Comparison of ENCODE assay signal across 32 cellular contexts in genomic region chr7:148397056-148397455, GRCh38.
"Had no signal": no experiment of that assay in that cellular context is flagged by ENCODE, and none has a peak within 500 bp of the region (broad histone marks: within the 10 kb centered on the region; RNA-seq: fewer than 3 reads in every experiment).

No MANE protein-coding gene starts in this region.

- H3K27ac Mint-ChIP-seq: activated CD4-positive, alpha-beta T cell treated with anti-CD3 and anti-CD28 coated beads, Interleukin-2, amount 10 ng/mL, durations not matched to agents 24 days and 14 days; activated CD8-positive, alpha-beta T cell treated with anti-CD3 and anti-CD28 coated beads for 36 hours; activated naive CD4-positive, alpha-beta T cell treated with anti-CD3 and anti-CD28 coated beads, Interleukin-2, amount 50 U/mL, for 24 hours; activated naive CD8-positive, alpha-beta T cell treated with anti-CD3 and anti-CD28 coated beads, Interleukin-2, amount 10 ng/mL, durations not matched to agents 7 days and 5 days; activated T-cell treated with anti-CD3 and anti-CD28 coated beads, Interleukin-2, amount 50 U/mL, for 72 hours; activated T-helper 17 cell treated with anti-CD3 and anti-CD28 coated beads, Interleukin-2, amount 50 U/mL, for 72 hours had no signal

- H3K4me3 Mint-ChIP-seq: activated CD4-positive, alpha-beta T cell treated with anti-CD3 and anti-CD28 coated beads, Interleukin-2, amount 10 ng/mL, durations not matched to agents 24 days and 14 days; activated CD8-positive, alpha-beta T cell treated with anti-CD3 and anti-CD28 coated beads for 36 hours; activated naive CD4-positive, alpha-beta T cell treated with anti-CD3 and anti-CD28 coated beads, Interleukin-2, amount 50 U/mL, for 24 hours; activated naive CD8-positive, alpha-beta T cell treated with anti-CD3 and anti-CD28 coated beads, Interleukin-2, amount 10 ng/mL, durations not matched to agents 7 days and 5 days; activated T-cell treated with anti-CD3 and anti-CD28 coated beads, Interleukin-2, amount 50 U/mL, for 72 hours; activated T-helper 17 cell treated with anti-CD3 and anti-CD28 coated beads, Interleukin-2, amount 50 U/mL, for 72 hours had no signal

- H3K4me3 ChIP-seq: ascending aorta, Peyer's patch, SJSA1 had no signal

- ATAC-seq: activated CD8-positive, alpha-beta T cell treated with anti-CD3 and anti-CD28 coated beads for 36 hours; activated T-cell treated with anti-CD3 and anti-CD28 coated beads, Interleukin-2, amount 50 U/mL, for 72 hours; activated T-helper 17 cell treated with anti-CD3 and anti-CD28 coated beads, Interleukin-2, amount 50 U/mL, for 72 hours; PC-3 had no signal

- H3K4me1 Mint-ChIP-seq: activated CD4-positive, alpha-beta T cell treated with anti-CD3 and anti-CD28 coated beads, Interleukin-2, amount 10 ng/mL, durations not matched to agents 24 days and 14 days; activated naive CD4-positive, alpha-beta T cell treated with anti-CD3 and anti-CD28 coated beads, Interleukin-2, amount 50 U/mL, for 24 hours; activated T-helper 17 cell treated with anti-CD3 and anti-CD28 coated beads, Interleukin-2, amount 50 U/mL, for 72 hours had no signal

- H3K36me3 ChIP-seq: ascending aorta, Peyer's patch, SJSA1, WERI-Rb-1 had no signal

- H3K27ac ChIP-seq: ascending aorta, Peyer's patch, SJSA1, WERI-Rb-1 had no signal

- H3K4me1 ChIP-seq: ascending aorta, Peyer's patch, SJSA1 had no signal

- H3K36me3 Mint-ChIP-seq: activated naive CD4-positive, alpha-beta T cell treated with anti-CD3 and anti-CD28 coated beads, Interleukin-2, amount 50 U/mL, for 24 hours; activated naive CD8-positive, alpha-beta T cell treated with anti-CD3 and anti-CD28 coated beads, Interleukin-2, amount 10 ng/mL, durations not matched to agents 7 days and 5 days had no signal

- H3K9me3 Mint-ChIP-seq: activated CD4-positive, alpha-beta T cell treated with anti-CD3 and anti-CD28 coated beads, Interleukin-2, amount 10 ng/mL, durations not matched to agents 24 days and 14 days; activated CD8-positive, alpha-beta T cell treated with anti-CD3 and anti-CD28 coated beads for 36 hours; activated naive CD4-positive, alpha-beta T cell treated with anti-CD3 and anti-CD28 coated beads, Interleukin-2, amount 50 U/mL, for 24 hours; activated naive CD8-positive, alpha-beta T cell treated with anti-CD3 and anti-CD28 coated beads, Interleukin-2, amount 10 ng/mL, durations not matched to agents 7 days and 5 days; activated T-cell treated with anti-CD3 and anti-CD28 coated beads, Interleukin-2, amount 50 U/mL, for 72 hours; activated T-helper 17 cell treated with anti-CD3 and anti-CD28 coated beads, Interleukin-2, amount 50 U/mL, for 72 hours had no signal

- H3K27me3 ChIP-seq: ascending aorta, Peyer's patch had no signal

- H3K9me3 ChIP-seq: ascending aorta, Peyer's patch, SJSA1 had no signal

- DNase-seq: activated CD4-positive, alpha-beta T cell treated with anti-CD3 and anti-CD28 coated beads, Interleukin-2, amount 10 ng/mL, durations not matched to agents 24 days and 14 days; activated CD4-positive, alpha-beta T cell treated with anti-CD3 and anti-CD28 coated beads, Interleukin-2, amount 50 U/mL, for 4 hours; activated CD8-positive, alpha-beta T cell treated with anti-CD3 and anti-CD28 coated beads for 36 hours; activated gamma-delta T cell; activated naive CD4-positive, alpha-beta T cell treated with Interleukin-2 at 50 U/mL for 16 hours; activated naive CD8-positive, alpha-beta T cell treated with anti-CD3 and anti-CD28 coated beads, Interleukin-2, amount 10 ng/mL, durations not matched to agents 7 days and 5 days; activated T-cell treated with anti-CD3 and anti-CD28 coated beads, Interleukin-2, amount 50 U/mL, for 1 hour; activated T-cell treated with anti-CD3 and anti-CD28 coated beads, Interleukin-2, amount 50 U/mL, for 72 hours; amygdala; caudate nucleus; cerebellar nuclear complex; NCI-H1048; NCI-H1436; NCI-H1930; NCI-H2081 treated with DMSO at 0.1 percent for 48 hours; NCI-H226; NCI-H446 treated with DMSO at 0.1 percent for 48 hours; NCI-H524; PC-3; Peyer's patch; RPMI8226; SHP77 treated with DMSO at 0.1 percent for 48 hours; SW 1271; T-helper 1 cell; T-helper 2 cell; T-helper 9 cell; WERI-Rb-1 had no signal

- FAIRE-seq: bronchial epithelial cell had no signal
